Comparison of ENCODE assay signal across 1 cellular context in the genomic region with DNA sequence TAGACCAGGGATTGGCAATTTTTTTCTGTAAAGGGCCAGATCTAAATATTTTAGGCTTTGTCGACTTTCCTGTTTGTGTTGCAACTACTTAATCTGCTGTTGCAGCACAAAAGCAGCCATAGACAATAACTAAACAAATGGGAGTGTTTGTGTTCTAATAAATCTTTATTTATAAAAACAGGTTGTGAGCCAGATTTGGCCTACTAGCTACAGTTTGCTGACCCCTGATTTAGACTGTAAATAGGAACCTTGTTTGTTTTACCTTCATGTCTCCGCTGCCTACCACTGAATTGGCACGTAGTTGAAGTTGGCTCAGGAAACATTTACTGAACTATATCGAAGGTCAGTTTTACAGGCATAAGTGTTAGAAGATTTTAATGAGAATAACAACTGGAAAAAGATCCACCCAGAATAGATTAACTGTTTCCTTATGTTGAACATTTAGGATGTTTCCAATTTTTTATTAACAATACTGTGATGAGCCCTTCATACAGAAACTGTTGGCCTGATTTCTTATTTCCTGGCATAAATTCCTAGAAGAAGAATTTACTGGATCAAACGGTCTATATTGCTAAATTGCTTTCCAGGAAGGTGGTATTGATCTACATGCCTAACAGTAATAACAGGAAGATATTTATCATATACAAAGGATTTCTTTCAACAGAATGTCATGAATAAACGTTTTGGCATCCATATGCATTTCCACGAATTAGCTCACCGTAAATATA.
TF ChIP-seq lines count a peak whose summit lies in the region.

No MANE protein-coding gene starts in this region.

TF ChIP-seq in HepG2, 621 proteins besides CTCF, POLR2A, EP300 and RAD21 (continued from another document and continues in another):
- TF ChIP-seq, protein P1, sequence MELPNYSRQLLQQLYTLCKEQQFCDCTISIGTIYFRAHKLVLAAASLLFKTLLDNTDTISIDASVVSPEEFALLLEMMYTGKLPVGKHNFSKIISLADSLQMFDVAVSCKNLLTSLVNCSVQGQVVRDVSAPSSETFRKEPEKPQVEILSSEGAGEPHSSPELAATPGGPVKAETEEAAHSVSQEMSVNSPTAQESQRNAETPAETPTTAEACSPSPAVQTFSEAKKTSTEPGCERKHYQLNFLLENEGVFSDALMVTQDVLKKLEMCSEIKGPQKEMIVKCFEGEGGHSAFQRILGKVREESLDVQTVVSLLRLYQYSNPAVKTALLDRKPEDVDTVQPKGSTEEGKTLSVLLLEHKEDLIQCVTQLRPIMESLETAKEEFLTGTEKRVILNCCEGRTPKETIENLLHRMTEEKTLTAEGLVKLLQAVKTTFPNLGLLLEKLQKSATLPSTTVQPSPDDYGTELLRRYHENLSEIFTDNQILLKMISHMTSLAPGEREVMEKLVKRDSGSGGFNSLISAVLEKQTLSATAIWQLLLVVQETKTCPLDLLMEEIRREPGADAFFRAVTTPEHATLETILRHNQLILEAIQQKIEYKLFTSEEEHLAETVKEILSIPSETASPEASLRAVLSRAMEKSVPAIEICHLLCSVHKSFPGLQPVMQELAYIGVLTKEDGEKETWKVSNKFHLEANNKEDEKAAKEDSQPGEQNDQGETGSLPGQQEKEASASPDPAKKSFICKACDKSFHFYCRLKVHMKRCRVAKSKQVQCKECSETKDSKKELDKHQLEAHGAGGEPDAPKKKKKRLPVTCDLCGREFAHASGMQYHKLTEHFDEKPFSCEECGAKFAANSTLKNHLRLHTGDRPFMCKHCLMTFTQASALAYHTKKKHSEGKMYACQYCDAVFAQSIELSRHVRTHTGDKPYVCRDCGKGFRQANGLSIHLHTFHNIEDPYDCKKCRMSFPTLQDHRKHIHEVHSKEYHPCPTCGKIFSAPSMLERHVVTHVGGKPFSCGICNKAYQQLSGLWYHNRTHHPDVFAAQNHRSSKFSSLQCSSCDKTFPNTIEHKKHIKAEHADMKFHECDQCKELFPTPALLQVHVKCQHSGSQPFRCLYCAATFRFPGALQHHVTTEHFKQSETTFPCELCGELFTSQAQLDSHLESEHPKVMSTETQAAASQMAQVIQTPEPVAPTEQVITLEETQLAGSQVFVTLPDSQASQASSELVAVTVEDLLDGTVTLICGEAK (IDR thresholded peaks at IDR 0.05), result peak; percentile 98
- TF ChIP-seq, protein P1 (CRISPR knock-in tag; IDR thresholded peaks at IDR 0.05), result peak; percentile 100
- TF ChIP-seq, protein P2, sequence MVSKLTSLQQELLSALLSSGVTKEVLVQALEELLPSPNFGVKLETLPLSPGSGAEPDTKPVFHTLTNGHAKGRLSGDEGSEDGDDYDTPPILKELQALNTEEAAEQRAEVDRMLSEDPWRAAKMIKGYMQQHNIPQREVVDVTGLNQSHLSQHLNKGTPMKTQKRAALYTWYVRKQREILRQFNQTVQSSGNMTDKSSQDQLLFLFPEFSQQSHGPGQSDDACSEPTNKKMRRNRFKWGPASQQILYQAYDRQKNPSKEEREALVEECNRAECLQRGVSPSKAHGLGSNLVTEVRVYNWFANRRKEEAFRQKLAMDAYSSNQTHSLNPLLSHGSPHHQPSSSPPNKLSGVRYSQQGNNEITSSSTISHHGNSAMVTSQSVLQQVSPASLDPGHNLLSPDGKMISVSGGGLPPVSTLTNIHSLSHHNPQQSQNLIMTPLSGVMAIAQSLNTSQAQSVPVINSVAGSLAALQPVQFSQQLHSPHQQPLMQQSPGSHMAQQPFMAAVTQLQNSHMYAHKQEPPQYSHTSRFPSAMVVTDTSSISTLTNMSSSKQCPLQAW (CRISPR knock-in tag; IDR thresholded peaks at IDR 0.05), result peak; percentile 64; the same call in 1 of the 2 replicates
- TF ChIP-seq ZNF263 (CRISPR knock-in tag; IDR thresholded peaks at IDR 0.05) (no peak), ZNF709 (CRISPR knock-in tag; IDR thresholded peaks at IDR 0.05) (no peak), ETV5 (CRISPR knock-in tag; IDR thresholded peaks at IDR 0.05; ENCODE audit: borderline replicate concordance) (peak; percentile 55; the same call in 1 of the 2 replicates), FOXC1 (CRISPR knock-in tag; IDR thresholded peaks at IDR 0.05; ENCODE audit: borderline replicate concordance) (no peak), GATAD2A (CRISPR knock-in tag; IDR thresholded peaks at IDR 0.05) (peak; percentile 59), ZMYM4 (CRISPR knock-in tag; IDR thresholded peaks at IDR 0.05) (no peak; the same call in 1 of the 2 replicates), ELF4 (CRISPR knock-in tag; IDR thresholded peaks at IDR 0.05; ENCODE audit: borderline replicate concordance) (no peak), ATRX (CRISPR knock-in tag; IDR thresholded peaks at IDR 0.05; ENCODE audit: borderline replicate concordance) (no peak), ZNF652 (CRISPR knock-in tag; IDR thresholded peaks at IDR 0.05; ENCODE audit: borderline replicate concordance, low read depth) (peak; percentile 46; the same call in 1 of the 2 replicates), SOX13 (IDR thresholded peaks at IDR 0.05) (peak; percentile 77), SOX13 (CRISPR knock-in tag; conservative IDR thresholded peaks at IDR 0.05 in 1 of 2, IDR thresholded peaks at IDR 0.05 in 1 of 2) (peak in 1 of 2 experiments; percentile 79; a peak in 2 of 4 replicates), PAX8 (CRISPR knock-in tag; IDR thresholded peaks at IDR 0.05; ENCODE audit: borderline replicate concordance) (no peak), DPF2 (CRISPR knock-in tag; IDR thresholded peaks at IDR 0.05; ENCODE audit: borderline replicate concordance, low read depth) (peak; percentile 76), ISX (CRISPR knock-in tag; conservative IDR thresholded peaks at IDR 0.05) (no peak), EZH2 (conservative IDR thresholded peaks at IDR 0.05; ENCODE audit: low read depth, low read length) (no peak), GABPA (IDR thresholded peaks at IDR 0.05; ENCODE audit: low read depth, low read length) (no peak), GABPA (CRISPR knock-in tag; IDR thresholded peaks at IDR 0.05; ENCODE audit: low read depth) (peak; percentile 43), RFX5 (IDR thresholded peaks at IDR 0.05; ENCODE audit: low read depth, low read length) (no peak), RBM39 (IDR thresholded peaks at IDR 0.05; ENCODE audit: low read depth, low read length, poor library complexity, severe bottlenecking) (no peak), RAD51 (IDR thresholded peaks at IDR 0.05; ENCODE audit: borderline replicate concordance) (no peak), KLF11 (CRISPR knock-in tag; IDR thresholded peaks at IDR 0.05) (no peak), TARDBP (CRISPR knock-in tag; IDR thresholded peaks at IDR 0.05) (no peak), BORCS8-MEF2B (CRISPR knock-in tag; IDR thresholded peaks at IDR 0.05) (no peak), ZNF292 (CRISPR knock-in tag; IDR thresholded peaks at IDR 0.05; ENCODE audit: borderline replicate concordance, low read depth) (no peak)
- TF ChIP-seq, protein P3, sequence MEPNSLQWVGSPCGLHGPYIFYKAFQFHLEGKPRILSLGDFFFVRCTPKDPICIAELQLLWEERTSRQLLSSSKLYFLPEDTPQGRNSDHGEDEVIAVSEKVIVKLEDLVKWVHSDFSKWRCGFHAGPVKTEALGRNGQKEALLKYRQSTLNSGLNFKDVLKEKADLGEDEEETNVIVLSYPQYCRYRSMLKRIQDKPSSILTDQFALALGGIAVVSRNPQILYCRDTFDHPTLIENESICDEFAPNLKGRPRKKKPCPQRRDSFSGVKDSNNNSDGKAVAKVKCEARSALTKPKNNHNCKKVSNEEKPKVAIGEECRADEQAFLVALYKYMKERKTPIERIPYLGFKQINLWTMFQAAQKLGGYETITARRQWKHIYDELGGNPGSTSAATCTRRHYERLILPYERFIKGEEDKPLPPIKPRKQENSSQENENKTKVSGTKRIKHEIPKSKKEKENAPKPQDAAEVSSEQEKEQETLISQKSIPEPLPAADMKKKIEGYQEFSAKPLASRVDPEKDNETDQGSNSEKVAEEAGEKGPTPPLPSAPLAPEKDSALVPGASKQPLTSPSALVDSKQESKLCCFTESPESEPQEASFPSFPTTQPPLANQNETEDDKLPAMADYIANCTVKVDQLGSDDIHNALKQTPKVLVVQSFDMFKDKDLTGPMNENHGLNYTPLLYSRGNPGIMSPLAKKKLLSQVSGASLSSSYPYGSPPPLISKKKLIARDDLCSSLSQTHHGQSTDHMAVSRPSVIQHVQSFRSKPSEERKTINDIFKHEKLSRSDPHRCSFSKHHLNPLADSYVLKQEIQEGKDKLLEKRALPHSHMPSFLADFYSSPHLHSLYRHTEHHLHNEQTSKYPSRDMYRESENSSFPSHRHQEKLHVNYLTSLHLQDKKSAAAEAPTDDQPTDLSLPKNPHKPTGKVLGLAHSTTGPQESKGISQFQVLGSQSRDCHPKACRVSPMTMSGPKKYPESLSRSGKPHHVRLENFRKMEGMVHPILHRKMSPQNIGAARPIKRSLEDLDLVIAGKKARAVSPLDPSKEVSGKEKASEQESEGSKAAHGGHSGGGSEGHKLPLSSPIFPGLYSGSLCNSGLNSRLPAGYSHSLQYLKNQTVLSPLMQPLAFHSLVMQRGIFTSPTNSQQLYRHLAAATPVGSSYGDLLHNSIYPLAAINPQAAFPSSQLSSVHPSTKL (CRISPR knock-in tag; IDR thresholded peaks at IDR 0.05), result peak; percentile 93
- TF ChIP-seq, protein P4, sequence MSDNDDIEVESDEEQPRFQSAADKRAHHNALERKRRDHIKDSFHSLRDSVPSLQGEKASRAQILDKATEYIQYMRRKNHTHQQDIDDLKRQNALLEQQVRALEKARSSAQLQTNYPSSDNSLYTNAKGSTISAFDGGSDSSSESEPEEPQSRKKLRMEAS (IDR thresholded peaks at IDR 0.05), result 0 out of 2 replicates have a peak, but pooled peaks have one; percentile 30
- TF ChIP-seq, protein P5, sequence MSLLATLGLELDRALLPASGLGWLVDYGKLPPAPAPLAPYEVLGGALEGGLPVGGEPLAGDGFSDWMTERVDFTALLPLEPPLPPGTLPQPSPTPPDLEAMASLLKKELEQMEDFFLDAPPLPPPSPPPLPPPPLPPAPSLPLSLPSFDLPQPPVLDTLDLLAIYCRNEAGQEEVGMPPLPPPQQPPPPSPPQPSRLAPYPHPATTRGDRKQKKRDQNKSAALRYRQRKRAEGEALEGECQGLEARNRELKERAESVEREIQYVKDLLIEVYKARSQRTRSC (CRISPR knock-in tag; IDR thresholded peaks at IDR 0.05; ENCODE audit: low read depth), result no peak
- TF ChIP-seq, protein P6, sequence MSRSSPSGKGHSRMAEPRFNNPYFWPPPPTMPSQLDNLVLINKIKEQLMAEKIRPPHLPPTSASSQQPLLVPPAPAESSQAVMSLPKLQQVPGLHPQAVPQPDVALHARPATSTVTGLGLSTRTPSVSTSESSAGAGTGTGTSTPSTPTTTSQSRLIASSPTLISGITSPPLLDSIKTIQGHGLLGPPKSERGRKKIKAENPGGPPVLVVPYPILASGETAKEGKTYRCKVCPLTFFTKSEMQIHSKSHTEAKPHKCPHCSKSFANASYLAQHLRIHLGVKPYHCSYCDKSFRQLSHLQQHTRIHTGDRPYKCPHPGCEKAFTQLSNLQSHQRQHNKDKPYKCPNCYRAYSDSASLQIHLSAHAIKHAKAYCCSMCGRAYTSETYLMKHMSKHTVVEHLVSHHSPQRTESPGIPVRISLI (CRISPR knock-in tag; IDR thresholded peaks at IDR 0.05; ENCODE audit: borderline replicate concordance), result 0 out of 2 replicates have a peak, but pooled peaks have one; percentile 23
- TF ChIP-seq, protein P7, sequence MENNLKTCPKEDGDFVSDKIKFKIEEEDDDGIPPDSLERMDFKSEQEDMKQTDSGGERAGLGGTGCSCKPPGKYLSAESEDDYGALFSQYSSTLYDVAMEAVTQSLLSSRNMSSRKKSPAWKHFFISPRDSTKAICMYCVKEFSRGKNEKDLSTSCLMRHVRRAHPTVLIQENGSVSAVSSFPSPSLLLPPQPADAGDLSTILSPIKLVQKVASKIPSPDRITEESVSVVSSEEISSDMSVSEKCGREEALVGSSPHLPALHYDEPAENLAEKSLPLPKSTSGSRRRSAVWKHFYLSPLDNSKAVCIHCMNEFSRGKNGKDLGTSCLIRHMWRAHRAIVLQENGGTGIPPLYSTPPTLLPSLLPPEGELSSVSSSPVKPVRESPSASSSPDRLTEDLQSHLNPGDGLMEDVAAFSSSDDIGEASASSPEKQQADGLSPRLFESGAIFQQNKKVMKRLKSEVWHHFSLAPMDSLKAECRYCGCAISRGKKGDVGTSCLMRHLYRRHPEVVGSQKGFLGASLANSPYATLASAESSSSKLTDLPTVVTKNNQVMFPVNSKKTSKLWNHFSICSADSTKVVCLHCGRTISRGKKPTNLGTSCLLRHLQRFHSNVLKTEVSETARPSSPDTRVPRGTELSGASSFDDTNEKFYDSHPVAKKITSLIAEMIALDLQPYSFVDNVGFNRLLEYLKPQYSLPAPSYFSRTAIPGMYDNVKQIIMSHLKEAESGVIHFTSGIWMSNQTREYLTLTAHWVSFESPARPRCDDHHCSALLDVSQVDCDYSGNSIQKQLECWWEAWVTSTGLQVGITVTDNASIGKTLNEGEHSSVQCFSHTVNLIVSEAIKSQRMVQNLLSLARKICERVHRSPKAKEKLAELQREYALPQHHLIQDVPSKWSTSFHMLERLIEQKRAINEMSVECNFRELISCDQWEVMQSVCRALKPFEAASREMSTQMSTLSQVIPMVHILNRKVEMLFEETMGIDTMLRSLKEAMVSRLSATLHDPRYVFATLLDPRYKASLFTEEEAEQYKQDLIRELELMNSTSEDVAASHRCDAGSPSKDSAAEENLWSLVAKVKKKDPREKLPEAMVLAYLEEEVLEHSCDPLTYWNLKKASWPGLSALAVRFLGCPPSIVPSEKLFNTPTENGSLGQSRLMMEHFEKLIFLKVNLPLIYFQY (CRISPR knock-in tag; IDR thresholded peaks at IDR 0.05; ENCODE audit: borderline replicate concordance), result no peak
- TF ChIP-seq, protein P8, sequence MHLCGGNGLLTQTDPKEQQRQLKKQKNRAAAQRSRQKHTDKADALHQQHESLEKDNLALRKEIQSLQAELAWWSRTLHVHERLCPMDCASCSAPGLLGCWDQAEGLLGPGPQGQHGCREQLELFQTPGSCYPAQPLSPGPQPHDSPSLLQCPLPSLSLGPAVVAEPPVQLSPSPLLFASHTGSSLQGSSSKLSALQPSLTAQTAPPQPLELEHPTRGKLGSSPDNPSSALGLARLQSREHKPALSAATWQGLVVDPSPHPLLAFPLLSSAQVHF (CRISPR knock-in tag; IDR thresholded peaks at IDR 0.05), result no peak
